ENCODE assay signal across 1 cellular context in genomic region chr2:240219208-240219890, GRCh38.
TF ChIP-seq lines count a peak whose summit lies in the region.

No MANE protein-coding gene starts in this region.

TF ChIP-seq in HepG2, 621 proteins besides CTCF, POLR2A, EP300 and RAD21 (continued from another document):
- no peak for TF ChIP-seq ZNF512B (CRISPR knock-in tag; IDR thresholded peaks at IDR 0.05; ENCODE audit: borderline replicate concordance)
- TF ChIP-seq KLF15 (CRISPR knock-in tag; IDR thresholded peaks at IDR 0.05; ENCODE audit: borderline replicate concordance): no peak
- TF ChIP-seq PITX1 (CRISPR knock-in tag; IDR thresholded peaks at IDR 0.05): no peak
- TF ChIP-seq SMYD3 (CRISPR knock-in tag; IDR thresholded peaks at IDR 0.05): no peak
- TF ChIP-seq IRF9 (CRISPR knock-in tag; IDR thresholded peaks at IDR 0.05; ENCODE audit: borderline replicate concordance): no peak
- TF ChIP-seq BATF2 (CRISPR knock-in tag; IDR thresholded peaks at IDR 0.05): no peak
- TF ChIP-seq HDAC1 (CRISPR knock-in tag; IDR thresholded peaks at IDR 0.05): no peak
- TF ChIP-seq HMG20B (CRISPR knock-in tag; conservative IDR thresholded peaks at IDR 0.05): no peak
- TF ChIP-seq MTA3 (CRISPR knock-in tag; IDR thresholded peaks at IDR 0.05): no peak
- no peak for TF ChIP-seq KAT2B (IDR thresholded peaks at IDR 0.05; ENCODE audit: borderline replicate concordance, low read depth, low read length)
- no peak for TF ChIP-seq KDM5B (CRISPR knock-in tag; IDR thresholded peaks at IDR 0.05; ENCODE audit: borderline replicate concordance)
TF ChIP-seq in HepG2: peak in this region for 0.
